2 cellular contexts compared by ENCODE assay signal in the genomic region with DNA sequence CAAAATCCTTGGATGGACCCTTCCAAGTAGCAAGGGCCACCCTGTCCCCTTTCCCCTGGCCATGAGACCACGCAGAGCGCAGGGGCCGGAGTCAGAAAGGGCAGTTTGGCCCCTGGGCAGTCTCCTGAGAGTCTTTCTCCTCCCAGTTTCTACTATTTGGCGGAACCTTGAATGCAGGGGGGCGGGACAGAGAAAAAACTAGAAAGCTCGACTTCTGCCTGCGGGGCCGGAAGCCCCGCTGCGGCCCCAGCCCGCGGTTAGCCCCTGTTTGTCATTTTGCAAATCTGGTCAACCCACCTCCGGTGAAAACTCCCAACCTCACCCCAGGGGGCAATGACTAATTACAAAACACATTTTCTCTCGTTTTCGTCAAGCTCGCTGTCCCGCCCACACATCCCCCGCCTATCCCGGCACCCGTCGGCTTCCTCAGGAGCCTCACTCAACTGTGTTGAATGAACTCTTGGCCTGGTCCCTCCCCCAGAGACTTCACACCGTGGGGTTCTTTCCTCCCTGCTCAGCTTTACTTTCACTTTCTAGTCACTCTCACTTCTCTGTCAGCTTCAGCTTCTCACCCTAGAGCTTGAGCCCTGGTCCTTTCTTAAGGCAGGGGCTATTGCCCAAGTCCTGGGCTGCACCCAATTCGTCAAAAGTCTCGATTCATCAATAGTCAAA.
A peak's percentile ranks its signal among the peaks of the same experiment; 100 is the strongest.
TF ChIP-seq lines count a peak whose summit lies in the region.

No MANE protein-coding gene starts in this region.

TF ChIP-seq in GM23338, 12 proteins besides CTCF, POLR2A, EP300 and RAD21 (continues in another document):
- TF ChIP-seq JUNB (IDR thresholded peaks at IDR 0.05; ENCODE audit: unreplicated experiment) = no peak
- TF ChIP-seq ZNF331 (CRISPR knock-in tag; IDR thresholded peaks at IDR 0.05; ENCODE audit: low read depth) = no peak
- TF ChIP-seq POLR2AphosphoS5 (IDR thresholded peaks at IDR 0.05; ENCODE audit: low read depth) = peak; percentile 37; the same call in 1 of the 2 replicates
- peak; percentile 64; the same call in 1 of the 2 replicates for TF ChIP-seq CREB1 (CRISPR knock-in tag; IDR thresholded peaks at IDR 0.05; ENCODE audit: low read depth)
- no peak for TF ChIP-seq EZH2 (IDR thresholded peaks at IDR 0.05; ENCODE audit: low read depth, unreplicated experiment)
- TF ChIP-seq ZNF114 (CRISPR knock-in tag; IDR thresholded peaks at IDR 0.05) = 0 out of 2 replicates have a peak, but pooled peaks have one; percentile 41
- TF ChIP-seq, protein P1, sequence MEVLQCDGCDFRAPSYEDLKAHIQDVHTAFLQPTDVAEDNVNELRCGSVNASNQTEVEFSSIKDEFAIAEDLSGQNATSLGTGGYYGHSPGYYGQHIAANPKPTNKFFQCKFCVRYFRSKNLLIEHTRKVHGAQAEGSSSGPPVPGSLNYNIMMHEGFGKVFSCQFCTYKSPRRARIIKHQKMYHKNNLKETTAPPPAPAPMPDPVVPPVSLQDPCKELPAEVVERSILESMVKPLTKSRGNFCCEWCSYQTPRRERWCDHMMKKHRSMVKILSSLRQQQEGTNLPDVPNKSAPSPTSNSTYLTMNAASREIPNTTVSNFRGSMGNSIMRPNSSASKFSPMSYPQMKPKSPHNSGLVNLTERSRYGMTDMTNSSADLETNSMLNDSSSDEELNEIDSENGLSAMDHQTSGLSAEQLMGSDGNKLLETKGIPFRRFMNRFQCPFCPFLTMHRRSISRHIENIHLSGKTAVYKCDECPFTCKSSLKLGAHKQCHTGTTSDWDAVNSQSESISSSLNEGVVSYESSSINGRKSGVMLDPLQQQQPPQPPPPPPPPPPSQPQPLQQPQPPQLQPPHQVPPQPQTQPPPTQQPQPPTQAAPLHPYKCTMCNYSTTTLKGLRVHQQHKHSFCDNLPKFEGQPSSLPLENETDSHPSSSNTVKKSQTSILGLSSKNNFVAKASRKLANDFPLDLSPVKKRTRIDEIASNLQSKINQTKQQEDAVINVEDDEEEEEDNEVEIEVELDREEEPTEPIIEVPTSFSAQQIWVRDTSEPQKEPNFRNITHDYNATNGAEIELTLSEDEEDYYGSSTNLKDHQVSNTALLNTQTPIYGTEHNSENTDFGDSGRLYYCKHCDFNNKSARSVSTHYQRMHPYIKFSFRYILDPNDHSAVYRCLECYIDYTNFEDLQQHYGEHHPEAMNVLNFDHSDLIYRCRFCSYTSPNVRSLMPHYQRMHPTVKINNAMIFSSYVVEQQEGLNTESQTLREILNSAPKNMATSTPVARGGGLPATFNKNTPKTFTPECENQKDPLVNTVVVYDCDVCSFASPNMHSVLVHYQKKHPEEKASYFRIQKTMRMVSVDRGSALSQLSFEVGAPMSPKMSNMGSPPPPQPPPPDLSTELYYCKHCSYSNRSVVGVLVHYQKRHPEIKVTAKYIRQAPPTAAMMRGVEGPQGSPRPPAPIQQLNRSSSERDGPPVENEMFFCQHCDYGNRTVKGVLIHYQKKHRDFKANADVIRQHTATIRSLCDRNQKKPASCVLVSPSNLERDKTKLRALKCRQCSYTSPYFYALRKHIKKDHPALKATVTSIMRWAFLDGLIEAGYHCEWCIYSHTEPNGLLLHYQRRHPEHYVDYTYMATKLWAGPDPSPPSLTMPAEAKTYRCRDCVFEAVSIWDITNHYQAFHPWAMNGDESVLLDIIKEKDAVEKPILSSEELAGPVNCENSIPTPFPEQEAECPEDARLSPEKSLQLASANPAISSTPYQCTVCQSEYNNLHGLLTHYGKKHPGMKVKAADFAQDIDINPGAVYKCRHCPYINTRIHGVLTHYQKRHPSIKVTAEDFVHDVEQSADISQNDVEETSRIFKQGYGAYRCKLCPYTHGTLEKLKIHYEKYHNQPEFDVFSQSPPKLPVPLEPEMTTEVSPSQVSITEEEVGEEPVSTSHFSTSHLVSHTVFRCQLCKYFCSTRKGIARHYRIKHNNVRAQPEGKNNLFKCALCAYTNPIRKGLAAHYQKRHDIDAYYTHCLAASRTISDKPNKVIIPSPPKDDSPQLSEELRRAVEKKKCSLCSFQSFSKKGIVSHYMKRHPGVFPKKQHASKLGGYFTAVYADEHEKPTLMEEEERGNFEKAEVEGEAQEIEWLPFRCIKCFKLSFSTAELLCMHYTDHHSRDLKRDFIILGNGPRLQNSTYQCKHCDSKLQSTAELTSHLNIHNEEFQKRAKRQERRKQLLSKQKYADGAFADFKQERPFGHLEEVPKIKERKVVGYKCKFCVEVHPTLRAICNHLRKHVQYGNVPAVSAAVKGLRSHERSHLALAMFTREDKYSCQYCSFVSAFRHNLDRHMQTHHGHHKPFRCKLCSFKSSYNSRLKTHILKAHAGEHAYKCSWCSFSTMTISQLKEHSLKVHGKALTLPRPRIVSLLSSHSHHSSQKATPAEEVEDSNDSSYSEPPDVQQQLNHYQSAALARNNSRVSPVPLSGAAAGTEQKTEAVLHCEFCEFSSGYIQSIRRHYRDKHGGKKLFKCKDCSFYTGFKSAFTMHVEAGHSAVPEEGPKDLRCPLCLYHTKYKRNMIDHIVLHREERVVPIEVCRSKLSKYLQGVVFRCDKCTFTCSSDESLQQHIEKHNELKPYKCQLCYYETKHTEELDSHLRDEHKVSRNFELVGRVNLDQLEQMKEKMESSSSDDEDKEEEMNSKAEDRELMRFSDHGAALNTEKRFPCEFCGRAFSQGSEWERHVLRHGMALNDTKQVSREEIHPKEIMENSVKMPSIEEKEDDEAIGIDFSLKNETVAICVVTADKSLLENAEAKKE (CRISPR knock-in tag; IDR thresholded peaks at IDR 0.05) = no peak
- TF ChIP-seq, protein P2, sequence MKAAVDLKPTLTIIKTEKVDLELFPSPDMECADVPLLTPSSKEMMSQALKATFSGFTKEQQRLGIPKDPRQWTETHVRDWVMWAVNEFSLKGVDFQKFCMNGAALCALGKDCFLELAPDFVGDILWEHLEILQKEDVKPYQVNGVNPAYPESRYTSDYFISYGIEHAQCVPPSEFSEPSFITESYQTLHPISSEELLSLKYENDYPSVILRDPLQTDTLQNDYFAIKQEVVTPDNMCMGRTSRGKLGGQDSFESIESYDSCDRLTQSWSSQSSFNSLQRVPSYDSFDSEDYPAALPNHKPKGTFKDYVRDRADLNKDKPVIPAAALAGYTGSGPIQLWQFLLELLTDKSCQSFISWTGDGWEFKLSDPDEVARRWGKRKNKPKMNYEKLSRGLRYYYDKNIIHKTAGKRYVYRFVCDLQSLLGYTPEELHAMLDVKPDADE (IDR thresholded peaks at IDR 0.05) = no peak; the same call in 1 of the 2 replicates
- no peak for TF ChIP-seq EZH2phosphoT487 (IDR thresholded peaks at IDR 0.05; ENCODE audit: unreplicated experiment)
- no peak for TF ChIP-seq STAT1 (IDR thresholded peaks at IDR 0.05; ENCODE audit: unreplicated experiment)
- TF ChIP-seq NANOG (IDR thresholded peaks at IDR 0.05; ENCODE audit: borderline replicate concordance) = peak; percentile 54; the same call in 1 of the 2 replicates

TF ChIP-seq in GM12878, 131 proteins besides CTCF, POLR2A, EP300 and RAD21 (continues in another document):
- TF ChIP-seq, protein P3, sequence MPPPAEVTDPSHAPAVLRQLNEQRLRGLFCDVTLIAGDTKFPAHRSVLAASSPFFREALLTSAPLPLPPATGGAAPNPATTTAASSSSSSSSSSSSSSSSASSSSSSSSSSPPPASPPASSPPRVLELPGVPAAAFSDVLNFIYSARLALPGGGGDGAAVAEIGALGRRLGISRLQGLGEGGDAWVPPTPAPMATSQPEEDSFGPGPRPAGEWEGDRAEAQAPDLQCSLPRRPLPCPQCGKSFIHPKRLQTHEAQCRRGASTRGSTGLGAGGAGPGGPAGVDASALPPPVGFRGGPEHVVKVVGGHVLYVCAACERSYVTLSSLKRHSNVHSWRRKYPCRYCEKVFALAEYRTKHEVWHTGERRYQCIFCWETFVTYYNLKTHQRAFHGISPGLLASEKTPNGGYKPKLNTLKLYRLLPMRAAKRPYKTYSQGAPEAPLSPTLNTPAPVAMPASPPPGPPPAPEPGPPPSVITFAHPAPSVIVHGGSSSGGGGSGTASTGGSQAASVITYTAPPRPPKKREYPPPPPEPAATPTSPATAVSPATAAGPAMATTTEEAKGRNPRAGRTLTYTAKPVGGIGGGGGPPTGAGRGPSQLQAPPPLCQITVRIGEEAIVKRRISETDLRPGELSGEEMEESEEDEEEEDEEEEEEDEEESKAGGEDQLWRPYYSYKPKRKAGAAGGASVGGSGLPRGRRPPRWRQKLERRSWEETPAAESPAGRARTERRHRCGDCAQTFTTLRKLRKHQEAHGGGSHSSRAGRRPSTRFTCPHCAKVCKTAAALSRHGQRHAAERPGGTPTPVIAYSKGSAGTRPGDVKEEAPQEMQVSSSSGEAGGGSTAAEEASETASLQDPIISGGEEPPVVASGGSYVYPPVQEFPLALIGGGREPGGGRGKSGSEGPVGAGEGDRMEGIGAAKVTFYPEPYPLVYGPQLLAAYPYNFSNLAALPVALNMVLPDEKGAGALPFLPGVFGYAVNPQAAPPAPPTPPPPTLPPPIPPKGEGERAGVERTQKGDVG (CRISPR knock-in tag; IDR thresholded peaks at IDR 0.05) = no peak
- TF ChIP-seq CHD1 (IDR thresholded peaks at IDR 0.05; ENCODE audit: low read depth, low read length) (no peak), ZNF207 (IDR thresholded peaks at IDR 0.05; ENCODE audit: borderline replicate concordance) (peak; percentile 30; the same call in 1 of the 2 replicates), YBX1 (IDR thresholded peaks at IDR 0.05) (no peak), CREB1 (IDR thresholded peaks at IDR 0.05; ENCODE audit: low read depth) (no peak), EED (IDR thresholded peaks at IDR 0.05; ENCODE audit: low read depth) (peak; percentile 94)
- TF ChIP-seq, protein P4, sequence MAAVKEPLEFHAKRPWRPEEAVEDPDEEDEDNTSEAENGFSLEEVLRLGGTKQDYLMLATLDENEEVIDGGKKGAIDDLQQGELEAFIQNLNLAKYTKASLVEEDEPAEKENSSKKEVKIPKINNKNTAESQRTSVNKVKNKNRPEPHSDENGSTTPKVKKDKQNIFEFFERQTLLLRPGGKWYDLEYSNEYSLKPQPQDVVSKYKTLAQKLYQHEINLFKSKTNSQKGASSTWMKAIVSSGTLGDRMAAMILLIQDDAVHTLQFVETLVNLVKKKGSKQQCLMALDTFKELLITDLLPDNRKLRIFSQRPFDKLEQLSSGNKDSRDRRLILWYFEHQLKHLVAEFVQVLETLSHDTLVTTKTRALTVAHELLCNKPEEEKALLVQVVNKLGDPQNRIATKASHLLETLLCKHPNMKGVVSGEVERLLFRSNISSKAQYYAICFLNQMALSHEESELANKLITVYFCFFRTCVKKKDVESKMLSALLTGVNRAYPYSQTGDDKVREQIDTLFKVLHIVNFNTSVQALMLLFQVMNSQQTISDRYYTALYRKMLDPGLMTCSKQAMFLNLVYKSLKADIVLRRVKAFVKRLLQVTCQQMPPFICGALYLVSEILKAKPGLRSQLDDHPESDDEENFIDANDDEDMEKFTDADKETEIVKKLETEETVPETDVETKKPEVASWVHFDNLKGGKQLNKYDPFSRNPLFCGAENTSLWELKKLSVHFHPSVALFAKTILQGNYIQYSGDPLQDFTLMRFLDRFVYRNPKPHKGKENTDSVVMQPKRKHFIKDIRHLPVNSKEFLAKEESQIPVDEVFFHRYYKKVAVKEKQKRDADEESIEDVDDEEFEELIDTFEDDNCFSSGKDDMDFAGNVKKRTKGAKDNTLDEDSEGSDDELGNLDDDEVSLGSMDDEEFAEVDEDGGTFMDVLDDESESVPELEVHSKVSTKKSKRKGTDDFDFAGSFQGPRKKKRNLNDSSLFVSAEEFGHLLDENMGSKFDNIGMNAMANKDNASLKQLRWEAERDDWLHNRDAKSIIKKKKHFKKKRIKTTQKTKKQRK (IDR thresholded peaks at IDR 0.05; ENCODE audit: low read depth, low read length) = no peak
- TF ChIP-seq, protein P5, sequence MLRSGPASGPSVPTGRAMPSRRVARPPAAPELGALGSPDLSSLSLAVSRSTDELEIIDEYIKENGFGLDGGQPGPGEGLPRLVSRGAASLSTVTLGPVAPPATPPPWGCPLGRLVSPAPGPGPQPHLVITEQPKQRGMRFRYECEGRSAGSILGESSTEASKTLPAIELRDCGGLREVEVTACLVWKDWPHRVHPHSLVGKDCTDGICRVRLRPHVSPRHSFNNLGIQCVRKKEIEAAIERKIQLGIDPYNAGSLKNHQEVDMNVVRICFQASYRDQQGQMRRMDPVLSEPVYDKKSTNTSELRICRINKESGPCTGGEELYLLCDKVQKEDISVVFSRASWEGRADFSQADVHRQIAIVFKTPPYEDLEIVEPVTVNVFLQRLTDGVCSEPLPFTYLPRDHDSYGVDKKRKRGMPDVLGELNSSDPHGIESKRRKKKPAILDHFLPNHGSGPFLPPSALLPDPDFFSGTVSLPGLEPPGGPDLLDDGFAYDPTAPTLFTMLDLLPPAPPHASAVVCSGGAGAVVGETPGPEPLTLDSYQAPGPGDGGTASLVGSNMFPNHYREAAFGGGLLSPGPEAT (IDR thresholded peaks at IDR 0.05; ENCODE audit: low read depth) = peak; percentile 100
- TF ChIP-seq, protein P6, sequence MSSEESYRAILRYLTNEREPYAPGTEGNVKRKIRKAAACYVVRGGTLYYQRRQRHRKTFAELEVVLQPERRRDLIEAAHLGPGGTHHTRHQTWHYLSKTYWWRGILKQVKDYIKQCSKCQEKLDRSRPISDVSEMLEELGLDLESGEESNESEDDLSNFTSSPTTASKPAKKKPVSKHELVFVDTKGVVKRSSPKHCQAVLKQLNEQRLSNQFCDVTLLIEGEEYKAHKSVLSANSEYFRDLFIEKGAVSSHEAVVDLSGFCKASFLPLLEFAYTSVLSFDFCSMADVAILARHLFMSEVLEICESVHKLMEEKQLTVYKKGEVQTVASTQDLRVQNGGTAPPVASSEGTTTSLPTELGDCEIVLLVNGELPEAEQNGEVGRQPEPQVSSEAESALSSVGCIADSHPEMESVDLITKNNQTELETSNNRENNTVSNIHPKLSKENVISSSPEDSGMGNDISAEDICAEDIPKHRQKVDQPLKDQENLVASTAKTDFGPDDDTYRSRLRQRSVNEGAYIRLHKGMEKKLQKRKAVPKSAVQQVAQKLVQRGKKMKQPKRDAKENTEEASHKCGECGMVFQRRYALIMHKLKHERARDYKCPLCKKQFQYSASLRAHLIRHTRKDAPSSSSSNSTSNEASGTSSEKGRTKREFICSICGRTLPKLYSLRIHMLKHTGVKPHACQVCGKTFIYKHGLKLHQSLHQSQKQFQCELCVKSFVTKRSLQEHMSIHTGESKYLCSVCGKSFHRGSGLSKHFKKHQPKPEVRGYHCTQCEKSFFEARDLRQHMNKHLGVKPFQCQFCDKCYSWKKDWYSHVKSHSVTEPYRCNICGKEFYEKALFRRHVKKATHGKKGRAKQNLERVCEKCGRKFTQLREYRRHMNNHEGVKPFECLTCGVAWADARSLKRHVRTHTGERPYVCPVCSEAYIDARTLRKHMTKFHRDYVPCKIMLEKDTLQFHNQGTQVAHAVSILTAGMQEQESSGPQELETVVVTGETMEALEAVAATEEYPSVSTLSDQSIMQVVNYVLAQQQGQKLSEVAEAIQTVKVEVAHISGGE (CRISPR knock-in tag; IDR thresholded peaks at IDR 0.05) = no peak
